ENCODE assay signal across 10 cellular contexts in genomic region chr7:157299613-157300405, GRCh38. TPM values are rescaled to one million over a fixed set of nuclear protein-coding genes. Genes with fewer than 3 reads are reported as not detected.
DNase-seq lines count a peak whose midpoint lies in the region; FAIRE-seq and TF ChIP-seq lines count a peak whose summit lies in the region.
"Had no signal": no experiment of that assay in that cellular context is flagged by ENCODE, and none has a peak within 500 bp of the region (broad histone marks: within the 10 kb centered on the region; RNA-seq: fewer than 3 reads in every experiment).

No MANE protein-coding gene starts in this region.

- peak overlapping the region; percentile 90 for H2BK12ac ChIP-seq in neuronal stem cell (ENCODE audit: low read length)

- H3K9ac ChIP-seq in neuronal stem cell (ENCODE audit: low read depth, low read length, poor library complexity): peak overlapping the region; percentile 88

- no peak overlapping the region for H3K4me2 ChIP-seq in neuronal stem cell (ENCODE audit: insufficient read depth, low read length, poor library complexity, severe bottlenecking)

- H4K8ac ChIP-seq in neuronal stem cell (ENCODE audit: low read depth, low read length): peak overlapping the region; percentile 98

- H3K14ac ChIP-seq in neuronal stem cell (ENCODE audit: low read length): peak overlapping the region; percentile 28

- peak overlapping the region; percentile 43 for H2AK5ac ChIP-seq in neuronal stem cell (ENCODE audit: low read depth, low read length)

- no peak overlapping the region for H2BK120ac ChIP-seq in neuronal stem cell (ENCODE audit: low read depth, low read length)

- no peak for TF ChIP-seq CTCF in breast epithelium (IDR thresholded peaks at IDR 0.05)

- no peaks in the 10 kb centered on the region for H3K36me3 ChIP-seq in breast epithelium
- peaks cover 0 to 4% of the 10 kb centered on the region in 2 donors for H3K36me3 ChIP-seq in neuronal stem cell (replicated peaks in 1 of 2; ENCODE audit: control insufficient read depth in 2 of 2, insufficient read depth in 2 of 2, low read length in 2 of 2)

- H2AFZ ChIP-seq in neuronal stem cell (ENCODE audit: low read length): peak overlapping the region; percentile 48

- peak overlapping the region; percentile 7 to 55 (median 24) for H3K4me3 ChIP-seq in breast epithelium
- peak overlapping the region in 1 of 2 donors; percentile 72 for H3K4me3 ChIP-seq in neuronal stem cell (ENCODE audit: low read length in 2 of 2)

- H3K27me3 ChIP-seq in breast epithelium: no peaks in the 10 kb centered on the region
- peaks cover 0 to 6% (median 0%) of the 10 kb centered on the region in 3 experiments for H3K27me3 ChIP-seq in neuronal stem cell (ENCODE audit: control insufficient read depth in 3 of 3, insufficient read depth in 3 of 3, low read depth in 1 of 3, low read length in 3 of 3)

- TF ChIP-seq POLR2A in GM12891 (IDR thresholded peaks at IDR 0.05; ENCODE audit: low read depth, low read length): no peak
- no peak for TF ChIP-seq POLR2A in breast epithelium (IDR thresholded peaks at IDR 0.05)

- no peak for DNase-seq in GM12891 (ENCODE audit: insufficient read length, low spot score)
- peak; percentile 8 for DNase-seq in RCC 7860 (ENCODE audit: low spot score)
- no peak for DNase-seq in breast epithelium (ENCODE audit: low spot score in 2 of 2)
- DNase-seq in neuronal stem cell (ENCODE audit: low spot score): no peak
- no peak for DNase-seq in HuH-7 (ENCODE audit: low spot score)
- DNase-seq in AG08395 (ENCODE audit: low spot score): no peak
- no peak for DNase-seq in NCI-H2196 (lab: John Stamatoyannopoulos, UW; ENCODE audit: unreplicated experiment)
- DNase-seq in OCI-M1 (lab: John Stamatoyannopoulos, UW): no peak
- DNase-seq: SHP77; stimulated activated CD4-positive, alpha-beta T cell treated with anti-CD3 and anti-CD28 coated beads, Interleukin-4, amount 100 ng/mL, for 1 hour had no signal

- no peak overlapping the region for H3K27ac ChIP-seq in breast epithelium
- H3K27ac ChIP-seq in neuronal stem cell (replicated peaks; ENCODE audit: low read length): no peak overlapping the region

- peak overlapping the region; percentile 86 for H4K91ac ChIP-seq in neuronal stem cell (ENCODE audit: low read depth, low read length, poor library complexity)

- FAIRE-seq in GM12891 (lab: Jason Lieb, UNC) (peak; percentile 91), RCC 7860 (lab: Jason Lieb, UNC) (no peak)

- H3K4ac ChIP-seq in neuronal stem cell (ENCODE audit: low read length): no peak overlapping the region

- peak overlapping the region; percentile 94 for H3K23ac ChIP-seq in neuronal stem cell (ENCODE audit: low read depth, low read length, poor library complexity)

- no peak overlapping the region for H2BK15ac ChIP-seq in neuronal stem cell (ENCODE audit: low read length)

- peak overlapping the region; percentile 11 for H3K18ac ChIP-seq in neuronal stem cell (ENCODE audit: low read length)

- no peaks in the 10 kb centered on the region for H3K4me1 ChIP-seq in breast epithelium
- H3K4me1 ChIP-seq in neuronal stem cell (ENCODE audit: control insufficient read depth in 2 of 2, insufficient read depth in 1 of 2, low read depth in 1 of 2, low read length in 2 of 2): peaks cover 0 to 5% of the 10 kb centered on the region in 2 donors

- WGBS in neuronal stem cell (ENCODE audit: extremely low coverage in 2 of 2, insufficient read length in 2 of 2, insufficient replicate concordance in 1 of 2), 2 donors: 100% methylated on average over 3 of the region's 39 CpGs; no CpG with 5 or more reads in 1 of the 2 donors

- H3K9me3 ChIP-seq in breast epithelium (no peaks in the 10 kb centered on the region), neuronal stem cell (replicated peaks in 1 of 2; ENCODE audit: control insufficient read depth in 2 of 2, insufficient read depth in 1 of 2, low read depth in 1 of 2, low read length in 2 of 2) (peaks cover 0 to 9% of the 10 kb centered on the region in 2 donors)

- intact Hi-C loops in breast epithelium (cut with DNase I; ENCODE audit: low total_unique reads): no loop called here

- no peaks in the 10 kb centered on the region for H3K79me1 ChIP-seq in neuronal stem cell (ENCODE audit: low read depth, low read length)

- H2BK5ac ChIP-seq in neuronal stem cell (ENCODE audit: low read length): peak overlapping the region; percentile 66

TF ChIP-seq in GM12891, 5 proteins besides CTCF, POLR2A, EP300 and RAD21:
- TF ChIP-seq SPI1 (IDR thresholded peaks at IDR 0.05; ENCODE audit: low read depth, low read length) (no peak), PAX5 (IDR thresholded peaks at IDR 0.05; ENCODE audit: insufficient read depth, low read length, severe bottlenecking) (no peak), TAF1 (IDR thresholded peaks at IDR 0.05; ENCODE audit: low read depth, low read length) (no peak), POLR2AphosphoS5 (IDR thresholded peaks at IDR 0.05; ENCODE audit: low read depth, low read length) (no peak)

RNA-seq across cellular contexts. Expression of gene DNAJB6, which starts 37.0 kb away (rescaled TPM):
- 60.3 TPM for polyA plus RNA-seq in GM12891 (2012; ENCODE audit: low read depth, missing spikeins)
- total RNA-seq in breast epithelium: 100 to 1,000 TPM in 2 of 3 donors, 10 to 100 TPM in 1; 73.8 to 136 (median 101) TPM
- 203 TPM for polyA plus RNA-seq in neuronal stem cell (2013, experiment 1 of 2)
- polyA plus RNA-seq in neuronal stem cell (2013, experiment 2 of 2): 185 TPM
